In genomic region chr7:142627223-142627622, GRCh38 we compare ENCODE assay signal across 7 cellular contexts.
DNase-seq lines count a peak whose midpoint lies in the region; ATAC-seq and TF ChIP-seq lines count a peak whose summit lies in the region.
"Not testable (repeated sequence)": the region's sequence is repeated elsewhere in the genome, so short reads cannot be mapped to it uniquely, and the experiment has no call there.

No MANE protein-coding gene starts in this region.

- H3K27ac Mint-ChIP-seq in CD8-positive, alpha-beta memory T cell = peak overlapping the region in 6 of 8 donors; percentile 88 to 98 (median 90)
- H3K27ac Mint-ChIP-seq in T-helper 1 cell treated with Interleukin-12 subunit alpha and Interleukin-12 subunit beta and Interleukin-4 antibody, amounts not matched to agents 30 μg/mL and 1 μg/mL, for 36 hours = peak overlapping the region; percentile 77
- peak overlapping the region; percentile 79 for H3K27ac Mint-ChIP-seq in activated CD4-positive, alpha-beta memory T cell treated with anti-CD3 and anti-CD28 coated beads, Interleukin-2, amount 10 ng/mL, durations not matched to agents 7 days and 5 days
- H3K27ac Mint-ChIP-seq in activated T-helper 1 cell treated with anti-CD3 and anti-CD28 coated beads, Interleukin-12 subunit alpha, Interleukin-12 subunit beta, Interleukin-2, Interleukin-4 antibody, amounts not matched to agents 30 ng/mL and 10 ng/mL and 1 ng/mL, durations not matched to agents 14 hours and 24 hours and 36 hours; activated naive CD8-positive, alpha-beta T cell treated with anti-CD3 and anti-CD28 coated beads for 36 hours: not testable (repeated sequence)
- peak overlapping the region in 6 of 10 donors; percentile 60 to 91 (median 76) for H3K27ac Mint-ChIP-seq in naive thymus-derived CD8-positive, alpha-beta T cell

- H3K4me3 ChIP-seq in CD8-positive, alpha-beta memory T cell (ENCODE audit: low read length); upper lobe of right lung: not testable (repeated sequence)

- H3K4me3 Mint-ChIP-seq in CD8-positive, alpha-beta memory T cell = peak overlapping the region in 6 of 7 donors; percentile 54 to 89 (median 84)
- peak overlapping the region; percentile 81 for H3K4me3 Mint-ChIP-seq in T-helper 1 cell treated with Interleukin-12 subunit alpha and Interleukin-12 subunit beta and Interleukin-4 antibody, amounts not matched to agents 30 μg/mL and 1 μg/mL, for 36 hours
- peak overlapping the region; percentile 78 for H3K4me3 Mint-ChIP-seq in activated CD4-positive, alpha-beta memory T cell treated with anti-CD3 and anti-CD28 coated beads, Interleukin-2, amount 10 ng/mL, durations not matched to agents 7 days and 5 days
- peak overlapping the region; percentile 85 for H3K4me3 Mint-ChIP-seq in activated T-helper 1 cell treated with anti-CD3 and anti-CD28 coated beads, Interleukin-12 subunit alpha, Interleukin-12 subunit beta, Interleukin-2, Interleukin-4 antibody, amounts not matched to agents 30 ng/mL and 10 ng/mL and 1 ng/mL, durations not matched to agents 14 hours and 24 hours and 36 hours
- peak overlapping the region; percentile 63 for H3K4me3 Mint-ChIP-seq in activated naive CD8-positive, alpha-beta T cell treated with anti-CD3 and anti-CD28 coated beads for 36 hours
- H3K4me3 Mint-ChIP-seq in naive thymus-derived CD8-positive, alpha-beta T cell = peak overlapping the region in 9 of 10 donors; percentile 9 to 89 (median 72)

- not testable (repeated sequence) for H3K36me3 ChIP-seq in CD8-positive, alpha-beta memory T cell (ENCODE audit: insufficient read depth, low read length); upper lobe of right lung

- not testable (repeated sequence) for H3K36me3 Mint-ChIP-seq in CD8-positive, alpha-beta memory T cell; T-helper 1 cell treated with Interleukin-12 subunit alpha and Interleukin-12 subunit beta and Interleukin-4 antibody, amounts not matched to agents 30 μg/mL and 1 μg/mL, for 36 hours (ENCODE audit: low read depth); activated CD4-positive, alpha-beta memory T cell treated with anti-CD3 and anti-CD28 coated beads, Interleukin-2, amount 10 ng/mL, durations not matched to agents 7 days and 5 days (ENCODE audit: low read depth); activated T-helper 1 cell treated with anti-CD3 and anti-CD28 coated beads, Interleukin-12 subunit alpha, Interleukin-12 subunit beta, Interleukin-2, Interleukin-4 antibody, amounts not matched to agents 30 ng/mL and 10 ng/mL and 1 ng/mL, durations not matched to agents 14 hours and 24 hours and 36 hours (ENCODE audit: low read depth); activated naive CD8-positive, alpha-beta T cell treated with anti-CD3 and anti-CD28 coated beads for 36 hours; naive thymus-derived CD8-positive, alpha-beta T cell

- H3K9me3 Mint-ChIP-seq in CD8-positive, alpha-beta memory T cell; T-helper 1 cell treated with Interleukin-12 subunit alpha and Interleukin-12 subunit beta and Interleukin-4 antibody, amounts not matched to agents 30 μg/mL and 1 μg/mL, for 36 hours; activated CD4-positive, alpha-beta memory T cell treated with anti-CD3 and anti-CD28 coated beads, Interleukin-2, amount 10 ng/mL, durations not matched to agents 7 days and 5 days; activated T-helper 1 cell treated with anti-CD3 and anti-CD28 coated beads, Interleukin-12 subunit alpha, Interleukin-12 subunit beta, Interleukin-2, Interleukin-4 antibody, amounts not matched to agents 30 ng/mL and 10 ng/mL and 1 ng/mL, durations not matched to agents 14 hours and 24 hours and 36 hours; activated naive CD8-positive, alpha-beta T cell treated with anti-CD3 and anti-CD28 coated beads for 36 hours; naive thymus-derived CD8-positive, alpha-beta T cell: not testable (repeated sequence)

- H3K27me3 Mint-ChIP-seq in CD8-positive, alpha-beta memory T cell; T-helper 1 cell treated with Interleukin-12 subunit alpha and Interleukin-12 subunit beta and Interleukin-4 antibody, amounts not matched to agents 30 μg/mL and 1 μg/mL, for 36 hours (ENCODE audit: low read depth); activated naive CD8-positive, alpha-beta T cell treated with anti-CD3 and anti-CD28 coated beads for 36 hours; naive thymus-derived CD8-positive, alpha-beta T cell: not testable (repeated sequence)
- peaks cover 17% of the 10 kb centered on the region for H3K27me3 Mint-ChIP-seq in activated CD4-positive, alpha-beta memory T cell treated with anti-CD3 and anti-CD28 coated beads, Interleukin-2, amount 10 ng/mL, durations not matched to agents 7 days and 5 days
- H3K27me3 Mint-ChIP-seq in activated T-helper 1 cell treated with anti-CD3 and anti-CD28 coated beads, Interleukin-12 subunit alpha, Interleukin-12 subunit beta, Interleukin-2, Interleukin-4 antibody, amounts not matched to agents 30 ng/mL and 10 ng/mL and 1 ng/mL, durations not matched to agents 14 hours and 24 hours and 36 hours (ENCODE audit: insufficient read depth) = peaks cover 19% of the 10 kb centered on the region

- DNase-seq in CD8-positive, alpha-beta memory T cell; activated CD4-positive, alpha-beta memory T cell treated with anti-CD3 and anti-CD28 coated beads, Interleukin-2, amount 10 ng/mL, durations not matched to agents 7 days and 5 days; activated T-helper 1 cell treated with anti-CD3 and anti-CD28 coated beads, Interleukin-12 subunit alpha, Interleukin-12 subunit beta, Interleukin-2, Interleukin-4 antibody, amounts not matched to agents 30 ng/mL and 10 ng/mL and 1 ng/mL, durations not matched to agents 14 hours and 24 hours and 36 hours (ENCODE audit: low spot score); activated naive CD8-positive, alpha-beta T cell treated with anti-CD3 and anti-CD28 coated beads for 36 hours; naive thymus-derived CD8-positive, alpha-beta T cell; upper lobe of right lung: not testable (repeated sequence)

- not testable (repeated sequence) for ATAC-seq in naive thymus-derived CD8-positive, alpha-beta T cell
- ATAC-seq in upper lobe of right lung = peak; percentile 14

- not testable (repeated sequence) for H3K9me3 ChIP-seq in CD8-positive, alpha-beta memory T cell (ENCODE audit: low read length); upper lobe of right lung

- not testable (repeated sequence) for H3K4me1 Mint-ChIP-seq in CD8-positive, alpha-beta memory T cell; T-helper 1 cell treated with Interleukin-12 subunit alpha and Interleukin-12 subunit beta and Interleukin-4 antibody, amounts not matched to agents 30 μg/mL and 1 μg/mL, for 36 hours (ENCODE audit: low read depth); activated CD4-positive, alpha-beta memory T cell treated with anti-CD3 and anti-CD28 coated beads, Interleukin-2, amount 10 ng/mL, durations not matched to agents 7 days and 5 days; activated T-helper 1 cell treated with anti-CD3 and anti-CD28 coated beads, Interleukin-12 subunit alpha, Interleukin-12 subunit beta, Interleukin-2, Interleukin-4 antibody, amounts not matched to agents 30 ng/mL and 10 ng/mL and 1 ng/mL, durations not matched to agents 14 hours and 24 hours and 36 hours (ENCODE audit: low read depth); activated naive CD8-positive, alpha-beta T cell treated with anti-CD3 and anti-CD28 coated beads for 36 hours; naive thymus-derived CD8-positive, alpha-beta T cell

- not testable (repeated sequence) for H3K4me1 ChIP-seq in CD8-positive, alpha-beta memory T cell (ENCODE audit: insufficient read depth, low read length); upper lobe of right lung

- CTCF ChIA-PET in CD8-positive, alpha-beta memory T cell (lab: Charles Lee) = not testable (repeated sequence)
- CTCF ChIA-PET in activated CD4-positive, alpha-beta memory T cell treated with anti-CD3 and anti-CD28 coated beads, Interleukin-2, amount 10 ng/mL, durations not matched to agents 7 days and 5 days (lab: Charles Lee) = interaction anchor here (2.4 kb wide), 1 partner anchor 184 kb away, joined by 8 read pairs; no protein-coding TSS in a partner anchor

- not testable (repeated sequence) for H3K27me3 ChIP-seq in CD8-positive, alpha-beta memory T cell (ENCODE audit: insufficient read depth, low read length, poor library complexity, severe bottlenecking); upper lobe of right lung

- not testable (repeated sequence) for H3K27ac ChIP-seq in CD8-positive, alpha-beta memory T cell (ENCODE audit: low read depth, low read length); upper lobe of right lung

- intact Hi-C loops in activated T-helper 1 cell treated with anti-CD3 and anti-CD28 coated beads, Interleukin-12 subunit alpha, Interleukin-12 subunit beta, Interleukin-2, Interleukin-4 antibody, amounts not matched to agents 30 ng/mL and 10 ng/mL and 1 ng/mL, durations not matched to agents 14 hours and 24 hours and 36 hours (cut with micrococcal nuclease) = loop anchor here (2.0 kb wide), 1 partner anchor 182 kb away; no protein-coding TSS in a partner anchor
- intact Hi-C loops in upper lobe of right lung (cut with DNase I) = loop anchor here (10.0 kb wide), 1 partner anchor 158 kb away; no protein-coding TSS in a partner anchor

- not testable (repeated sequence) for TF ChIP-seq CTCF in upper lobe of right lung (IDR thresholded peaks at IDR 0.05)

- POLR2A ChIA-PET in CD8-positive, alpha-beta memory T cell (lab: Charles Lee); activated CD4-positive, alpha-beta memory T cell treated with anti-CD3 and anti-CD28 coated beads, Interleukin-2, amount 10 ng/mL, durations not matched to agents 7 days and 5 days (lab: Charles Lee): not testable (repeated sequence)
- POLR2A ChIA-PET in naive thymus-derived CD8-positive, alpha-beta T cell (lab: Charles Lee) = interaction anchor here (0.7 to 2.5 kb wide), 4 partner anchors 157 to 183 kb away, joined by 3 to 19 read pairs (median 8); no protein-coding TSS in a partner anchor
